ENCODE assay signal across 8 cellular contexts in genomic region chr2:104434363-104434792, GRCh38.
A peak's percentile ranks its signal among the peaks of the same experiment; 100 is the strongest.
DNase-seq lines count a peak whose midpoint lies in the region; ATAC-seq, FAIRE-seq and TF ChIP-seq lines count a peak whose summit lies in the region.
"Had no signal": no experiment of that assay in that cellular context is flagged by ENCODE, and none has a peak within 500 bp of the region (broad histone marks: within the 10 kb centered on the region; RNA-seq: fewer than 3 reads in every experiment).

No MANE protein-coding gene starts in this region.

- TF ChIP-seq EP300 in neural cell (conservative IDR thresholded peaks at IDR 0.05; ENCODE audit: poor library complexity, severe bottlenecking) = peak; percentile 53

- intact Hi-C loops in colonic mucosa (cut with DNase I) = no loop called here

- no peaks in the 10 kb centered on the region for H3F3A ChIP-seq in GM23248 (ENCODE audit: insufficient read depth)
- H3F3A ChIP-seq in neural cell (ENCODE audit: insufficient read depth, low read length, poor library complexity, severe bottlenecking) = peaks cover 5% of the 10 kb centered on the region

- WGBS in GM23248 (ENCODE audit: low coverage in 1 of 2, low lambda C conversion rate in 2 of 2, missing lambda C conversion rate in 2 of 2), 2 experiments = 2 to 3% methylated on average over 13 of the region's 13 CpGs

- FAIRE-seq in GM18507 (lab: Jason Lieb, UNC) = no peak

- TF ChIP-seq CTCF in colonic mucosa (IDR thresholded peaks at IDR 0.05) (no peak), neural cell (IDR thresholded peaks at IDR 0.05; ENCODE audit: poor library complexity, severe bottlenecking) (peak; percentile 31)

- in situ Hi-C loops in GM23248 (cut with MboI) = no loop called here

- H3K27ac ChIP-seq in GM23248 = no peak overlapping the region
- H3K27ac ChIP-seq in colonic mucosa = no peak overlapping the region
- peak overlapping the region; percentile 77 for H3K27ac ChIP-seq in neural cell (ENCODE audit: low read length)
- H3K27ac ChIP-seq: psoas muscle had no signal

- H3K27me3 ChIP-seq in GM23248 (replicated peaks; ENCODE audit: insufficient read depth) (no peaks in the 10 kb centered on the region), colonic mucosa (no peaks in the 10 kb centered on the region), neural cell (ENCODE audit: insufficient read depth, low read depth, low read length) (no peaks in the 10 kb centered on the region)

- H3K36me3 ChIP-seq in GM23248 (ENCODE audit: low read depth) (no peaks in the 10 kb centered on the region), colonic mucosa (no peaks in the 10 kb centered on the region), neural cell (ENCODE audit: insufficient read depth, low read length) (no peaks in the 10 kb centered on the region)

- no peak overlapping the region for H3K4me2 ChIP-seq in GM23248 (ENCODE audit: unreplicated experiment)
- H3K4me2 ChIP-seq in neural cell (ENCODE audit: low read length) = peak overlapping the region; percentile 91

- H3K4me1 ChIP-seq in GM23248 (ENCODE audit: insufficient read depth) = no peaks in the 10 kb centered on the region
- no peaks in the 10 kb centered on the region for H3K4me1 ChIP-seq in colonic mucosa
- H3K4me1 ChIP-seq: psoas muscle had no signal

- H3K9me3 ChIP-seq in GM23248 (ENCODE audit: low read depth) = no peaks in the 10 kb centered on the region
- no peaks in the 10 kb centered on the region for H3K9me3 ChIP-seq in colonic mucosa
- no peaks in the 10 kb centered on the region for H3K9me3 ChIP-seq in neural cell (ENCODE audit: low read length)
- H3K9me3 ChIP-seq: psoas muscle had no signal

- no peaks in the 10 kb centered on the region for H3K9me2 ChIP-seq in GM23248 (ENCODE audit: insufficient read depth)
- H3K9me2 ChIP-seq in neural cell (ENCODE audit: insufficient read depth, low read length) = no peaks in the 10 kb centered on the region

- peak; percentile 3 for DNase-seq in GM18507 (ENCODE audit: extremely low spot score, insufficient read length, low read depth)
- peak; percentile 1 for DNase-seq in GM23248
- DNase-seq in NCI-H1048 (lab: John Stamatoyannopoulos, UW) = peak; percentile 77
- DNase-seq in colonic mucosa = peak; percentile 21
- no peak for DNase-seq in cerebellar cortex (ENCODE audit: low spot score)

- H3K4me3 ChIP-seq in GM23248 (no peak overlapping the region), colonic mucosa (no peak overlapping the region), neural cell (ENCODE audit: low read length) (peak overlapping the region; percentile 59)
- H3K4me3 ChIP-seq: psoas muscle had no signal

- no peak for ATAC-seq in HG03097 (IDR thresholded peaks at IDR 0.05; ENCODE audit: low FRiP score, unreplicated experiment)
- ATAC-seq: psoas muscle had no signal

- TF ChIP-seq RAD21 in neural cell (conservative IDR thresholded peaks at IDR 0.05) = peak; percentile 42

- H3K9ac ChIP-seq in GM23248 = no peak overlapping the region
- no peak overlapping the region for H3K9ac ChIP-seq in colonic mucosa (ENCODE audit: low read depth in 2 of 2, low read length in 2 of 2)
- peak overlapping the region; percentile 69 for H3K9ac ChIP-seq in neural cell (ENCODE audit: low read length)

- no peaks in the 10 kb centered on the region for H3K79me2 ChIP-seq in GM23248 (ENCODE audit: insufficient read depth)
- peaks cover 18% of the 10 kb centered on the region for H3K79me2 ChIP-seq in neural cell (replicated peaks; ENCODE audit: insufficient read depth, low read length)

- H4K20me1 ChIP-seq in GM23248 (ENCODE audit: insufficient read depth) (no peaks in the 10 kb centered on the region), neural cell (ENCODE audit: insufficient read depth) (no peaks in the 10 kb centered on the region)

- H2AFZ ChIP-seq in GM23248 = peak overlapping the region; percentile 48; the same call in 1 of the 2 replicates
- H2AFZ ChIP-seq in neural cell (ENCODE audit: low read depth, low read length) = peak overlapping the region; percentile 81

TF ChIP-seq in neural cell, 6 proteins besides CTCF, POLR2A, EP300 and RAD21:
- no peak for TF ChIP-seq TAF1 (IDR thresholded peaks at IDR 0.05; ENCODE audit: low read depth)
- peak; percentile 30 for TF ChIP-seq MXI1 (conservative IDR thresholded peaks at IDR 0.05; ENCODE audit: poor library complexity, severe bottlenecking)
- TF ChIP-seq POLR2AphosphoS5 (IDR thresholded peaks at IDR 0.05) = no peak
- no peak for TF ChIP-seq SMC3 (conservative IDR thresholded peaks at IDR 0.05; ENCODE audit: poor library complexity)
- TF ChIP-seq REST (IDR thresholded peaks at IDR 0.05; ENCODE audit: borderline replicate concordance) = peak; percentile 60
- no peak for TF ChIP-seq EZH2 (IDR thresholded peaks at IDR 0.05; ENCODE audit: borderline replicate concordance, insufficient read depth, low read length, poor library complexity, severe bottlenecking)
